In genomic region chr7:121286186-121286585, GRCh38 we compare ENCODE assay signal across 27 cellular contexts. TPM values are rescaled to one million over a fixed set of nuclear protein-coding genes. Genes with fewer than 3 reads are reported as not detected.
"Had no signal": no experiment of that assay in that cellular context is flagged by ENCODE, and none has a peak within 500 bp of the region (broad histone marks: within the 10 kb centered on the region; RNA-seq: fewer than 3 reads in every experiment).

No MANE protein-coding gene starts in this region.

- H3K27ac Mint-ChIP-seq: activated CD8-positive, alpha-beta T cell treated with anti-CD3 and anti-CD28 coated beads, Interleukin-2, amount 10 ng/mL, durations not matched to agents 7 days and 5 days; activated naive CD4-positive, alpha-beta T cell treated with anti-CD3 and anti-CD28 coated beads for 36 hours; activated naive CD8-positive, alpha-beta T cell treated with anti-CD3 and anti-CD28 coated beads, Interleukin-2, amount 10 ng/mL, durations not matched to agents 7 days and 5 days; effector memory CD8-positive, alpha-beta T cell; nephron progenitor cell; progenitor cell of endocrine pancreas; T-helper 17 cell had no signal

- H3K4me1 Mint-ChIP-seq: activated naive CD8-positive, alpha-beta T cell treated with anti-CD3 and anti-CD28 coated beads, Interleukin-2, amount 10 ng/mL, durations not matched to agents 7 days and 5 days; nephron progenitor cell; T-helper 17 cell had no signal

- H3K27me3 Mint-ChIP-seq: progenitor cell of endocrine pancreas, T-helper 17 cell had no signal

- H3K27me3 ChIP-seq: gastrocnemius medialis, neutrophil, right lobe of liver, tibial nerve had no signal

- H3K36me3 Mint-ChIP-seq: activated naive CD8-positive, alpha-beta T cell treated with anti-CD3 and anti-CD28 coated beads, Interleukin-2, amount 10 ng/mL, durations not matched to agents 7 days and 5 days had no signal

- DNase-seq: activated CD4-positive, alpha-beta T cell treated with anti-CD3 and anti-CD28 coated beads for 1 hour; activated CD8-positive, alpha-beta T cell treated with anti-CD3 and anti-CD28 coated beads, Interleukin-2, amount 10 ng/mL, durations not matched to agents 7 days and 5 days; activated effector memory CD4-positive, alpha-beta T cell treated with anti-CD3 and anti-CD28 coated beads, Interleukin-2, amount 50 U/mL, for 16 hours; activated naive CD4-positive, alpha-beta T cell treated with anti-CD3 and anti-CD28 coated beads for 36 hours; activated naive CD8-positive, alpha-beta T cell treated with anti-CD3 and anti-CD28 coated beads, Interleukin-2, amount 10 ng/mL, durations not matched to agents 7 days and 5 days; amniotic stem cell; caudate nucleus; cortex of kidney; effector memory CD8-positive, alpha-beta T cell; erythroblast; gastrocnemius medialis; glutamatergic neuron; islet precursor cell; left cardiac atrium; left ventricle myocardium superior; nephron progenitor cell; right lobe of liver; stimulated activated CD4-positive, alpha-beta T cell treated with anti-CD3 and anti-CD28 coated beads, Interleukin-12 subunit alpha, Interleukin-12 subunit beta, amount 100 ng/mL, for 4 hours; stimulated activated CD4-positive, alpha-beta T cell treated with anti-CD3 and anti-CD28 coated beads, Interleukin-4, amount 100 ng/mL, for 1 hour; T-helper 17 cell had no signal

- H3K9me3 ChIP-seq: gastrocnemius medialis, neutrophil, right lobe of liver had no signal

- H3K4me1 ChIP-seq: gastrocnemius medialis, right lobe of liver, tibial nerve had no signal

- ATAC-seq: activated CD8-positive, alpha-beta T cell treated with anti-CD3 and anti-CD28 coated beads, Interleukin-2, amount 10 ng/mL, durations not matched to agents 7 days and 5 days; effector memory CD8-positive, alpha-beta T cell; gastrocnemius medialis; left cardiac atrium; left ventricle myocardium superior; right lobe of liver; SK-N-SH treated with all-trans-retinoic acid at 6 μM for 48 hours had no signal

- H3K4me3 Mint-ChIP-seq: activated CD8-positive, alpha-beta T cell treated with anti-CD3 and anti-CD28 coated beads, Interleukin-2, amount 10 ng/mL, durations not matched to agents 7 days and 5 days; activated naive CD4-positive, alpha-beta T cell treated with anti-CD3 and anti-CD28 coated beads for 36 hours; activated naive CD8-positive, alpha-beta T cell treated with anti-CD3 and anti-CD28 coated beads, Interleukin-2, amount 10 ng/mL, durations not matched to agents 7 days and 5 days; effector memory CD8-positive, alpha-beta T cell; nephron progenitor cell; T-helper 17 cell had no signal

- H3K4me3 ChIP-seq: gastrocnemius medialis, right lobe of liver, skin epidermis, tibial nerve had no signal

- H3K27ac ChIP-seq: gastrocnemius medialis, neutrophil, right lobe of liver, skin epidermis, tibial nerve had no signal

- H3K36me3 ChIP-seq: neutrophil, right lobe of liver had no signal

RNA-seq across cellular contexts. Expression of gene WNT16, which starts 42.6 kb away (rescaled TPM):
- total RNA-seq: activated CD8-positive, alpha-beta T cell treated with anti-CD3 and anti-CD28 coated beads, Interleukin-2, amount 10 ng/mL, durations not matched to agents 7 days and 5 days; activated naive CD4-positive, alpha-beta T cell treated with anti-CD3 and anti-CD28 coated beads for 36 hours; activated naive CD8-positive, alpha-beta T cell treated with anti-CD3 and anti-CD28 coated beads, Interleukin-2, amount 10 ng/mL, durations not matched to agents 7 days and 5 days; chondrocyte; left cardiac atrium; left ventricle myocardium superior; lung microvascular endothelial cell; progenitor cell of endocrine pancreas; right lobe of liver; T-helper 17 cell had no signal
